41 cellular contexts compared by ENCODE assay signal in genomic region chr15:32750981-32751380, GRCh38. TPM values are rescaled to one million over a fixed set of nuclear protein-coding genes. Genes with fewer than 3 reads are reported as not detected.
"Had no signal": no experiment of that assay in that cellular context is flagged by ENCODE, and none has a peak within 500 bp of the region (broad histone marks: within the 10 kb centered on the region; RNA-seq: fewer than 3 reads in every experiment).

No MANE protein-coding gene starts in this region.

- H3K4me1 Mint-ChIP-seq: activated CD4-positive, alpha-beta T cell treated with anti-CD3 and anti-CD28 coated beads for 36 hours; activated CD4-positive, alpha-beta T cell treated with anti-CD3 and anti-CD28 coated beads, Interleukin-2, amount 10 ng/mL, durations not matched to agents 7 days and 5 days; activated naive CD4-positive, alpha-beta T cell treated with anti-CD3 and anti-CD28 coated beads, Interleukin-2, amount 10 ng/mL, durations not matched to agents 7 days and 5 days; activated naive CD4-positive, alpha-beta T cell treated with anti-CD3 and anti-CD28 coated beads, Interleukin-2, amount 50 U/mL, for 24 hours; activated naive CD8-positive, alpha-beta T cell treated with anti-CD3 and anti-CD28 coated beads, Interleukin-2, amount 10 ng/mL, durations not matched to agents 7 days and 5 days; activated naive CD8-positive, alpha-beta T cell treated with anti-CD3 and anti-CD28 coated beads, Interleukin-2, amount 50 U/mL, for 24 hours; activated T-helper 17 cell treated with anti-CD3 and anti-CD28 coated beads, Interleukin-2, amount 50 U/mL, for 72 hours; central memory CD8-positive, alpha-beta T cell had no signal

- H3K27me3 Mint-ChIP-seq: activated naive CD4-positive, alpha-beta T cell treated with anti-CD3 and anti-CD28 coated beads, Interleukin-2, amount 10 ng/mL, durations not matched to agents 7 days and 5 days had no signal

- H3K36me3 Mint-ChIP-seq: activated CD4-positive, alpha-beta memory T cell treated with anti-CD3 and anti-CD28 coated beads for 36 hours; activated naive CD4-positive, alpha-beta T cell treated with anti-CD3 and anti-CD28 coated beads, Interleukin-2, amount 10 ng/mL, durations not matched to agents 7 days and 5 days; activated naive CD4-positive, alpha-beta T cell treated with anti-CD3 and anti-CD28 coated beads, Interleukin-2, amount 50 U/mL, for 24 hours; activated naive CD8-positive, alpha-beta T cell; activated naive CD8-positive, alpha-beta T cell treated with anti-CD3 and anti-CD28 coated beads, Interleukin-2, amount 10 ng/mL, durations not matched to agents 7 days and 5 days; WTC11 had no signal

- H3K27ac Mint-ChIP-seq: activated CD4-positive, alpha-beta memory T cell treated with anti-CD3 and anti-CD28 coated beads for 36 hours; activated CD4-positive, alpha-beta T cell treated with anti-CD3 and anti-CD28 coated beads for 36 hours; activated CD4-positive, alpha-beta T cell treated with anti-CD3 and anti-CD28 coated beads, Interleukin-2, amount 10 ng/mL, durations not matched to agents 7 days and 5 days; activated CD8-positive, alpha-beta T cell treated with anti-CD3 and anti-CD28 coated beads for 36 hours; activated naive CD4-positive, alpha-beta T cell treated with anti-CD3 and anti-CD28 coated beads, Interleukin-2, amount 10 ng/mL, durations not matched to agents 7 days and 5 days; activated naive CD4-positive, alpha-beta T cell treated with anti-CD3 and anti-CD28 coated beads, Interleukin-2, amount 50 U/mL, for 24 hours; activated naive CD8-positive, alpha-beta T cell; activated naive CD8-positive, alpha-beta T cell treated with anti-CD3 and anti-CD28 coated beads, Interleukin-2, amount 10 ng/mL, durations not matched to agents 7 days and 5 days; activated naive CD8-positive, alpha-beta T cell treated with anti-CD3 and anti-CD28 coated beads, Interleukin-2, amount 50 U/mL, for 24 hours; activated T-cell treated with anti-CD3 and anti-CD28 coated beads, Interleukin-2, amount 50 U/mL, for 72 hours; activated T-helper 1 cell treated with anti-CD3 and anti-CD28 coated beads, Interleukin-12 subunit alpha, Interleukin-12 subunit beta, Interleukin-2, Interleukin-4 antibody, amounts not matched to agents 30 ng/mL and 10 ng/mL and 1 ng/mL, durations not matched to agents 14 hours and 24 hours and 36 hours; activated T-helper 17 cell treated with anti-CD3 and anti-CD28 coated beads, Interleukin-2, amount 50 U/mL, for 72 hours; T-helper 1 cell treated with Interleukin-12 subunit alpha and Interleukin-12 subunit beta and Interleukin-4 antibody, amounts not matched to agents 30 μg/mL and 1 μg/mL, for 36 hours; T-helper 2 cell treated with Interferon-gamma antibody and Interleukin-4, amounts not matched to agents 5 μg/mL and 100 μg/mL, for 36 hours; WTC11 had no signal

- H3K4me3 Mint-ChIP-seq: activated CD4-positive, alpha-beta memory T cell treated with anti-CD3 and anti-CD28 coated beads for 36 hours; activated CD4-positive, alpha-beta T cell treated with anti-CD3 and anti-CD28 coated beads for 36 hours; activated CD4-positive, alpha-beta T cell treated with anti-CD3 and anti-CD28 coated beads, Interleukin-2, amount 10 ng/mL, durations not matched to agents 7 days and 5 days; activated CD8-positive, alpha-beta T cell treated with anti-CD3 and anti-CD28 coated beads for 36 hours; activated naive CD4-positive, alpha-beta T cell treated with anti-CD3 and anti-CD28 coated beads, Interleukin-2, amount 10 ng/mL, durations not matched to agents 7 days and 5 days; activated naive CD4-positive, alpha-beta T cell treated with anti-CD3 and anti-CD28 coated beads, Interleukin-2, amount 50 U/mL, for 24 hours; activated naive CD8-positive, alpha-beta T cell; activated naive CD8-positive, alpha-beta T cell treated with anti-CD3 and anti-CD28 coated beads, Interleukin-2, amount 10 ng/mL, durations not matched to agents 7 days and 5 days; activated naive CD8-positive, alpha-beta T cell treated with anti-CD3 and anti-CD28 coated beads, Interleukin-2, amount 50 U/mL, for 24 hours; activated T-cell treated with anti-CD3 and anti-CD28 coated beads, Interleukin-2, amount 50 U/mL, for 4 hours; activated T-cell treated with anti-CD3 and anti-CD28 coated beads, Interleukin-2, amount 50 U/mL, for 72 hours; activated T-helper 1 cell treated with anti-CD3 and anti-CD28 coated beads, Interleukin-12 subunit alpha, Interleukin-12 subunit beta, Interleukin-2, Interleukin-4 antibody, amounts not matched to agents 30 ng/mL and 10 ng/mL and 1 ng/mL, durations not matched to agents 14 hours and 24 hours and 36 hours; activated T-helper 17 cell treated with anti-CD3 and anti-CD28 coated beads, Interleukin-2, amount 50 U/mL, for 72 hours; central memory CD8-positive, alpha-beta T cell; T-helper 1 cell treated with Interleukin-12 subunit alpha and Interleukin-12 subunit beta and Interleukin-4 antibody, amounts not matched to agents 30 μg/mL and 1 μg/mL, for 36 hours; T-helper 2 cell treated with Interferon-gamma antibody and Interleukin-4, amounts not matched to agents 5 μg/mL and 100 μg/mL, for 36 hours; WTC11 had no signal

- ATAC-seq: activated CD4-positive, alpha-beta T cell treated with anti-CD3 and anti-CD28 coated beads for 36 hours; activated CD4-positive, CD25-positive, alpha-beta regulatory T cell treated with anti-CD3 and anti-CD28 coated beads, Interleukin-2, amount 50 U/mL, for 24 hours; activated CD8-positive, alpha-beta T cell treated with anti-CD3 and anti-CD28 coated beads for 36 hours; activated naive CD8-positive, alpha-beta T cell treated with anti-CD3 and anti-CD28 coated beads, Interleukin-2, amount 50 U/mL, for 24 hours; activated T-cell treated with anti-CD3 and anti-CD28 coated beads, Interleukin-2, amount 50 U/mL, for 4 hours; activated T-cell treated with anti-CD3 and anti-CD28 coated beads, Interleukin-2, amount 50 U/mL, for 72 hours; activated T-helper 17 cell treated with anti-CD3 and anti-CD28 coated beads, Interleukin-2, amount 50 U/mL, for 72 hours; body of pancreas; WTC11 had no signal

- H3K27me3 ChIP-seq: body of pancreas, brain microvascular endothelial cell, cardiac muscle cell, colonic mucosa had no signal

- DNase-seq: activated CD4-positive, alpha-beta memory T cell treated with anti-CD3 and anti-CD28 coated beads for 36 hours; activated CD4-positive, alpha-beta T cell treated with anti-CD3 and anti-CD28 coated beads for 1 hour; activated CD4-positive, alpha-beta T cell treated with anti-CD3 and anti-CD28 coated beads for 36 hours; activated CD4-positive, alpha-beta T cell treated with anti-CD3 and anti-CD28 coated beads for 48 hours; activated CD4-positive, alpha-beta T cell treated with anti-CD3 and anti-CD28 coated beads, Interleukin-2, amount 10 ng/mL, durations not matched to agents 7 days and 5 days; activated CD4-positive, alpha-beta T cell treated with anti-CD3 and anti-CD28 coated beads, Interleukin-2, amount 50 U/mL, for 4 hours; activated CD4-positive, CD25-positive, alpha-beta regulatory T cell; activated CD8-positive, alpha-beta memory T cell treated with anti-CD3 and anti-CD28 coated beads, Interleukin-2, amount 50 U/mL, for 4 hours; activated CD8-positive, alpha-beta T cell treated with anti-CD3 and anti-CD28 coated beads for 36 hours; activated effector memory CD4-positive, alpha-beta T cell treated with anti-CD3 and anti-CD28 coated beads, Interleukin-2, amount 50 U/mL, for 16 hours; activated gamma-delta T cell treated with Interleukin-2 at 50 U/mL for 16 hours; activated naive CD4-positive, alpha-beta T cell treated with anti-CD3 and anti-CD28 coated beads, Interleukin-2, amount 10 ng/mL, durations not matched to agents 7 days and 5 days; activated naive CD4-positive, alpha-beta T cell treated with Interleukin-2 at 50 U/mL for 16 hours; activated naive CD8-positive, alpha-beta T cell treated with anti-CD3 and anti-CD28 coated beads, Interleukin-2, amount 10 ng/mL, durations not matched to agents 7 days and 5 days; activated naive CD8-positive, alpha-beta T cell treated with anti-CD3 and anti-CD28 coated beads, Interleukin-2, amount 50 U/mL, for 24 hours; activated T-cell treated with anti-CD3 and anti-CD28 coated beads for 4 hours; activated T-cell treated with anti-CD3 and anti-CD28 coated beads, Interleukin-2, amount 50 U/mL, for 1 hour; activated T-cell treated with anti-CD3 and anti-CD28 coated beads, Interleukin-2, amount 50 U/mL, for 4 hours; activated T-cell treated with anti-CD3 and anti-CD28 coated beads, Interleukin-2, amount 50 U/mL, for 72 hours; aorta; body of pancreas; brain microvascular endothelial cell; caudate nucleus; cerebellar nuclear complex; colonic mucosa; T-helper 1 cell; T-helper 2 cell; T-helper 9 cell; WERI-Rb-1 had no signal

- FAIRE-seq: astrocyte, bronchial epithelial cell had no signal

- H3K9me3 ChIP-seq: body of pancreas, colonic mucosa had no signal

- H3K4me1 ChIP-seq: body of pancreas, colonic mucosa had no signal

- H3K27ac ChIP-seq: body of pancreas, brain microvascular endothelial cell, cardiac muscle cell, colonic mucosa, WERI-Rb-1 had no signal

- H3K9me3 Mint-ChIP-seq: activated CD4-positive, alpha-beta memory T cell treated with anti-CD3 and anti-CD28 coated beads for 36 hours; activated CD4-positive, alpha-beta T cell treated with anti-CD3 and anti-CD28 coated beads, Interleukin-2, amount 10 ng/mL, durations not matched to agents 7 days and 5 days; activated CD8-positive, alpha-beta T cell treated with anti-CD3 and anti-CD28 coated beads for 36 hours; activated naive CD4-positive, alpha-beta T cell treated with anti-CD3 and anti-CD28 coated beads, Interleukin-2, amount 10 ng/mL, durations not matched to agents 7 days and 5 days; activated naive CD4-positive, alpha-beta T cell treated with anti-CD3 and anti-CD28 coated beads, Interleukin-2, amount 50 U/mL, for 24 hours; activated naive CD8-positive, alpha-beta T cell treated with anti-CD3 and anti-CD28 coated beads, Interleukin-2, amount 10 ng/mL, durations not matched to agents 7 days and 5 days; activated naive CD8-positive, alpha-beta T cell treated with anti-CD3 and anti-CD28 coated beads, Interleukin-2, amount 50 U/mL, for 24 hours; activated T-cell treated with anti-CD3 and anti-CD28 coated beads, Interleukin-2, amount 50 U/mL, for 4 hours; activated T-cell treated with anti-CD3 and anti-CD28 coated beads, Interleukin-2, amount 50 U/mL, for 72 hours; activated T-helper 1 cell treated with anti-CD3 and anti-CD28 coated beads, Interleukin-12 subunit alpha, Interleukin-12 subunit beta, Interleukin-2, Interleukin-4 antibody, amounts not matched to agents 30 ng/mL and 10 ng/mL and 1 ng/mL, durations not matched to agents 14 hours and 24 hours and 36 hours; activated T-helper 17 cell treated with anti-CD3 and anti-CD28 coated beads, Interleukin-2, amount 50 U/mL, for 72 hours; central memory CD8-positive, alpha-beta T cell; T-helper 1 cell treated with Interleukin-12 subunit alpha and Interleukin-12 subunit beta and Interleukin-4 antibody, amounts not matched to agents 30 μg/mL and 1 μg/mL, for 36 hours; T-helper 2 cell treated with Interferon-gamma antibody and Interleukin-4, amounts not matched to agents 5 μg/mL and 100 μg/mL, for 36 hours had no signal

- H3K36me3 ChIP-seq: brain microvascular endothelial cell, cardiac muscle cell, colonic mucosa, WERI-Rb-1 had no signal

- H3K4me3 ChIP-seq: body of pancreas, cardiac muscle cell, colonic mucosa had no signal

RNA-seq across cellular contexts. Expression of gene GREM1, which starts 33.2 kb away (rescaled TPM):
- polyA plus RNA-seq: cardiac muscle cell had no signal
